ENCODE assay signal across 16 cellular contexts in genomic region chr10:8319704-8320103, GRCh38.
DNase-seq lines count a peak whose midpoint lies in the region; ATAC-seq and TF ChIP-seq lines count a peak whose summit lies in the region.
"Had no signal": no experiment of that assay in that cellular context is flagged by ENCODE, and none has a peak within 500 bp of the region (broad histone marks: within the 10 kb centered on the region; RNA-seq: fewer than 3 reads in every experiment).

No MANE protein-coding gene starts in this region.

- H3K4me2 ChIP-seq in neural progenitor cell = no peak overlapping the region
- H3K4me2 ChIP-seq: GM23338 had no signal

- H3K27ac Mint-ChIP-seq in neural progenitor cell (no peak overlapping the region), mesothelial cell of epicardium (no peak overlapping the region)
- no peak overlapping the region for H3K27ac Mint-ChIP-seq in activated T-cell treated with anti-CD3 and anti-CD28 coated beads, Interleukin-2, amount 50 U/mL, for 24 hours
- H3K27ac Mint-ChIP-seq: GM23338 had no signal

- H3K4me3 Mint-ChIP-seq in neural progenitor cell = no peak overlapping the region
- H3K4me3 Mint-ChIP-seq in mesothelial cell of epicardium = no peak overlapping the region
- no peak overlapping the region for H3K4me3 Mint-ChIP-seq in activated T-cell treated with anti-CD3 and anti-CD28 coated beads, Interleukin-2, amount 50 U/mL, for 24 hours
- H3K4me3 Mint-ChIP-seq: CD4-positive, CD25-positive, alpha-beta regulatory T cell; CD8-positive, alpha-beta memory T cell; GM23338 had no signal

- no peak for DNase-seq in RWPE2 (ENCODE audit: low spot score)
- no peak for DNase-seq in neural progenitor cell (ENCODE audit: low spot score)
- no peak for DNase-seq in mesothelial cell of epicardium (ENCODE audit: low spot score in 2 of 2, unreplicated experiment in 2 of 2)
- no peak for DNase-seq in NCI-H2081 (lab: John Stamatoyannopoulos, UW)
- DNase-seq in activated T-cell treated with anti-CD3 and anti-CD28 coated beads, Interleukin-2, amount 50 U/mL, for 24 hours = no peak
- DNase-seq: ACHN; BE2C; C1 segment of cervical spinal cord; CD4-positive, CD25-positive, alpha-beta regulatory T cell; CD8-positive, alpha-beta memory T cell; COR-L47; GDM1; IMR-90 had no signal

- no peaks in the 10 kb centered on the region for H3K27me3 ChIP-seq in RWPE2 (ENCODE audit: insufficient read depth, poor library complexity, severe bottlenecking)
- peaks cover 2% of the 10 kb centered on the region for H3K27me3 ChIP-seq in neural progenitor cell
- H3K27me3 ChIP-seq: BE2C had no signal

- no peak for ATAC-seq in RWPE2 (ENCODE audit: low read depth)
- ATAC-seq: GM23338, HCT116 had no signal

- H3K9me3 Mint-ChIP-seq in neural progenitor cell = no peaks in the 10 kb centered on the region
- H3K9me3 Mint-ChIP-seq in mesothelial cell of epicardium = no peaks in the 10 kb centered on the region
- H3K9me3 Mint-ChIP-seq in activated T-cell treated with anti-CD3 and anti-CD28 coated beads, Interleukin-2, amount 50 U/mL, for 24 hours = peaks cover 4% of the 10 kb centered on the region
- H3K9me3 Mint-ChIP-seq: CD8-positive, alpha-beta memory T cell; GM23338 had no signal

- H3K36me3 Mint-ChIP-seq in neural progenitor cell (no peaks in the 10 kb centered on the region), mesothelial cell of epicardium (no peaks in the 10 kb centered on the region)
- H3K36me3 Mint-ChIP-seq in activated T-cell treated with anti-CD3 and anti-CD28 coated beads, Interleukin-2, amount 50 U/mL, for 24 hours (ENCODE audit: low read depth) = peaks cover 2% of the 10 kb centered on the region
- H3K36me3 Mint-ChIP-seq: CD4-positive, CD25-positive, alpha-beta regulatory T cell; CD8-positive, alpha-beta memory T cell had no signal

- H2AFZ ChIP-seq in neural progenitor cell (replicated peaks) = no peak overlapping the region
- H2AFZ ChIP-seq: GM23338 had no signal

- H3K4me3 ChIP-seq in RWPE2 (ENCODE audit: severe bottlenecking) = no peak overlapping the region
- no peak overlapping the region for H3K4me3 ChIP-seq in neural progenitor cell
- H3K4me3 ChIP-seq: GM23338 had no signal

- H3K9me3 ChIP-seq in KOPT-K1 (ENCODE audit: insufficient read depth, low read length, poor library complexity, severe bottlenecking) (no peaks in the 10 kb centered on the region), RWPE2 (ENCODE audit: severe bottlenecking) (no peaks in the 10 kb centered on the region), neural progenitor cell (ENCODE audit: low read depth) (no peaks in the 10 kb centered on the region)
- H3K9me3 ChIP-seq: BE2C had no signal

- H4K20me1 ChIP-seq in neural progenitor cell (ENCODE audit: low read depth) = no peaks in the 10 kb centered on the region

- H3K4me1 ChIP-seq in RWPE2 (ENCODE audit: insufficient read depth, poor library complexity, severe bottlenecking) (no peaks in the 10 kb centered on the region), neural progenitor cell (no peaks in the 10 kb centered on the region)

- no peaks in the 10 kb centered on the region for H3K4me1 Mint-ChIP-seq in neural progenitor cell
- peaks cover 45% of the 10 kb centered on the region for H3K4me1 Mint-ChIP-seq in mesothelial cell of epicardium
- H3K4me1 Mint-ChIP-seq in activated T-cell treated with anti-CD3 and anti-CD28 coated beads, Interleukin-2, amount 50 U/mL, for 24 hours (ENCODE audit: low read depth) = peaks cover 41% of the 10 kb centered on the region
- H3K4me1 Mint-ChIP-seq: GM23338 had no signal

- TF ChIP-seq CTCF in RWPE2 (IDR thresholded peaks at IDR 0.05; ENCODE audit: poor library complexity, severe bottlenecking) (peak; percentile 12), neural progenitor cell (IDR thresholded peaks at IDR 0.05) (peak; percentile 38), mesothelial cell of epicardium (IDR thresholded peaks at IDR 0.05; ENCODE audit: unreplicated experiment) (no peak)

- no peaks in the 10 kb centered on the region for H3K79me2 ChIP-seq in neural progenitor cell (ENCODE audit: low read depth)

- no peak overlapping the region for H3K9ac ChIP-seq in neural progenitor cell

- H3K36me3 ChIP-seq in KOPT-K1 (ENCODE audit: insufficient read depth, low read length) (no peaks in the 10 kb centered on the region), RWPE2 (ENCODE audit: low read depth) (no peaks in the 10 kb centered on the region), neural progenitor cell (no peaks in the 10 kb centered on the region)
- H3K36me3 ChIP-seq: BE2C had no signal

- H3K27ac ChIP-seq in KOPT-K1 (ENCODE audit: low read depth, low read length, poor library complexity, severe bottlenecking) = peak overlapping the region; percentile 50
- no peak overlapping the region for H3K27ac ChIP-seq in RWPE2 (ENCODE audit: poor library complexity, severe bottlenecking)
- H3K27ac ChIP-seq in neural progenitor cell = no peak overlapping the region

- H3K27me3 Mint-ChIP-seq in neural progenitor cell (ENCODE audit: insufficient read depth, low read depth) (peaks cover 4% of the 10 kb centered on the region), mesothelial cell of epicardium (ENCODE audit: low read depth) (no peaks in the 10 kb centered on the region)
- peaks cover 5% of the 10 kb centered on the region for H3K27me3 Mint-ChIP-seq in activated T-cell treated with anti-CD3 and anti-CD28 coated beads, Interleukin-2, amount 50 U/mL, for 24 hours
- H3K27me3 Mint-ChIP-seq: CD4-positive, CD25-positive, alpha-beta regulatory T cell; CD8-positive, alpha-beta memory T cell had no signal

- H3F3A ChIP-seq in neural progenitor cell (ENCODE audit: low read depth) = no peaks in the 10 kb centered on the region
